In genomic region chr11:63639195-63639832, GRCh38 we compare ENCODE assay signal across 9 cellular contexts.
A peak's percentile ranks its signal among the peaks of the same experiment; 100 is the strongest.
DNase-seq lines count a peak whose midpoint lies in the region; ATAC-seq and TF ChIP-seq lines count a peak whose summit lies in the region.
"Had no signal": no experiment of that assay in that cellular context is flagged by ENCODE, and none has a peak within 500 bp of the region (broad histone marks: within the 10 kb centered on the region; RNA-seq: fewer than 3 reads in every experiment).

No MANE protein-coding gene starts in this region.

- H3K27me3 ChIP-seq in DND-41 (ENCODE audit: insufficient read depth, low read length, poor library complexity) (no peaks in the 10 kb centered on the region), MM.1S (replicated peaks; ENCODE audit: insufficient read depth, low read length) (no peaks in the 10 kb centered on the region), neutrophil (no peaks in the 10 kb centered on the region)

- no peaks in the 10 kb centered on the region for H3K4me1 ChIP-seq in DND-41 (ENCODE audit: insufficient read depth, low read length)
- no peaks in the 10 kb centered on the region for H3K4me1 ChIP-seq in MM.1S (ENCODE audit: low read length)
- no peaks in the 10 kb centered on the region for H3K4me1 ChIP-seq in neutrophil (ENCODE audit: control insufficient read depth in 1 of 2, insufficient read depth in 1 of 2, low read depth in 1 of 2, low read length in 1 of 2)

- H3K36me3 ChIP-seq in DND-41 (ENCODE audit: insufficient read depth, low read length) = peaks cover 89% of the 10 kb centered on the region
- H3K36me3 ChIP-seq in MM.1S (replicated peaks; ENCODE audit: insufficient read depth, low read length) = no peaks in the 10 kb centered on the region
- peaks cover 24% of the 10 kb centered on the region for H3K36me3 ChIP-seq in neutrophil

- H3K4me2 ChIP-seq in DND-41 (ENCODE audit: insufficient read depth, low read length) = no peak overlapping the region
- no peak overlapping the region for H3K4me2 ChIP-seq in MM.1S (ENCODE audit: low read depth, low read length)

- no peaks in the 10 kb centered on the region; the same call in 1 of the 2 replicates for H3F3A ChIP-seq in MM.1S (ENCODE audit: insufficient read depth, low read length)

- H3K4me3 ChIP-seq in DND-41 (ENCODE audit: low read depth in 1 of 2, low read length in 2 of 2) (no peak overlapping the region), MM.1S (ENCODE audit: low read length) (no peak overlapping the region), choroid plexus epithelial cell (ENCODE audit: low read depth, low read length) (no peak overlapping the region), neutrophil (ENCODE audit: low read depth in 1 of 2, low read length in 1 of 2) (no peak overlapping the region)

- H3K79me2 ChIP-seq in DND-41 (ENCODE audit: insufficient read depth, low read length) (no peaks in the 10 kb centered on the region), MM.1S (ENCODE audit: low read length) (no peaks in the 10 kb centered on the region)

- H3K9me2 ChIP-seq in MM.1S (replicated peaks; ENCODE audit: insufficient read depth, low read length) = no peaks in the 10 kb centered on the region

- H3K9me3 ChIP-seq in DND-41 (ENCODE audit: insufficient read depth, low read length, severe bottlenecking) (no peaks in the 10 kb centered on the region), MM.1S (replicated peaks; ENCODE audit: insufficient read depth, low read length) (no peaks in the 10 kb centered on the region), neutrophil (no peaks in the 10 kb centered on the region)

- DNase-seq in DND-41 = no peak
- DNase-seq in MM.1S = peak; percentile 44
- peak; percentile 42 for DNase-seq in choroid plexus epithelial cell (ENCODE audit: low read depth)
- no peak for DNase-seq in nucleus accumbens (lab: John Stamatoyannopoulos, UW)
- no peak for DNase-seq in hepatic stellate cell (ENCODE audit: low spot score)
- DNase-seq in NCI-H748 treated with DMSO at 0.1 percent for 48 hours (lab: John Stamatoyannopoulos, UW) = no peak
- DNase-seq: stimulated activated naive CD8-positive, alpha-beta T cell treated with anti-CD3 and anti-CD28 coated beads, Interleukin-15, Interleukin-2, amounts not matched to agents 100 U/mL and 50 U/mL, for 24 hours had no signal

- H4K20me1 ChIP-seq in DND-41 (ENCODE audit: insufficient read depth, low read length) (peaks cover 2% of the 10 kb centered on the region; the same call in 1 of the 2 replicates), MM.1S (ENCODE audit: insufficient read depth, low read length) (no peaks in the 10 kb centered on the region; the same call in 1 of the 2 replicates)

- H3K9ac ChIP-seq in DND-41 (ENCODE audit: low read depth, low read length) = no peak overlapping the region
- H3K9ac ChIP-seq in MM.1S (ENCODE audit: low read length) = no peak overlapping the region

- H2AFZ ChIP-seq in DND-41 (ENCODE audit: low read depth, low read length) = no peak overlapping the region
- no peak overlapping the region for H2AFZ ChIP-seq in MM.1S (ENCODE audit: low read length)

- H3K27ac ChIP-seq in DND-41 (ENCODE audit: low read length) (no peak overlapping the region), MM.1S (ENCODE audit: low read length) (no peak overlapping the region), neutrophil (no peak overlapping the region)

- peak; percentile 59 for TF ChIP-seq CTCF in DND-41 (IDR thresholded peaks at IDR 0.05; ENCODE audit: borderline replicate concordance, extremely low read depth, low read length, poor library complexity, severe bottlenecking)
- TF ChIP-seq CTCF in MM.1S (IDR thresholded peaks at IDR 0.05; ENCODE audit: low read length) = peak; percentile 50
- TF ChIP-seq CTCF in choroid plexus epithelial cell (conservative IDR thresholded peaks at IDR 0.05; ENCODE audit: low read depth, low read length) = peak; percentile 34
- TF ChIP-seq CTCF in neutrophil (IDR thresholded peaks at IDR 0.05) = peak; percentile 34

- ATAC-seq in DND-41 (ENCODE audit: insufficient read depth, low read depth) (no peak), HG02938 (IDR thresholded peaks at IDR 0.05; ENCODE audit: unreplicated experiment) (no peak)
- ATAC-seq: stimulated activated naive CD8-positive, alpha-beta T cell treated with anti-CD3 and anti-CD28 coated beads, Interleukin-15, Interleukin-2, amounts not matched to agents 100 U/mL and 50 U/mL, for 24 hours had no signal

Comparison
In these comparisons a context has a peak if more than half of its experiments do, and no peak if none do; other contexts are left out.
1. DNase-seq: peak in MM.1S (single experiment) and choroid plexus epithelial cell (single experiment); none in DND-41 (single experiment), nucleus accumbens (0 of 56), hepatic stellate cell (single experiment) and NCI-H748 treated with DMSO at 0.1 percent for 48 hours (single experiment).
2. Peak in every context shown above with its lines, with median percentiles within 50 percentile points of each other: CTCF ChIP-seq.